ENCODE assay signal across 5 cellular contexts in the genomic region with DNA sequence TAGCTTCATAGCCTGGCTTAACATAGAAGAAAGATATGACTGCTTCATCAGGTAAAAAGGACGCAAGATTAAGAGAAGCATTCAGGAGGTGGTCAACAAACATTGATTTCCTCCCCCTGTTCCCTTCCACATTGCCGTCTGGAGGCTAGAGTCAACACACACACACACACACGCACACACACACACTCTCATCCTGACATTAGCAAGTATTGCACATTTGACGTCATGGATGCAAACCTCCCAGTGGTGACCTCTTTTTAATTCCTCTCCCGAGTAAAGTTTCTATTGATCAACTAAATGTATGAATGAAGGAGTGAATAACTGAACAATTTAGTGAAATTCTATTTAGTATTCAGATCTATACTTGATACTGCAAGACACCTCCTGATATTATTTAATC.
"Had no signal": no experiment of that assay in that cellular context is flagged by ENCODE, and none has a peak within 500 bp of the region (broad histone marks: within the 10 kb centered on the region; RNA-seq: fewer than 3 reads in every experiment).

No MANE protein-coding gene starts in this region.

- H3K36me3 Mint-ChIP-seq: IgD-negative memory B cell had no signal

- H3K27ac Mint-ChIP-seq: GM23338, H9, HFFc6, IgD-negative memory B cell had no signal

- ATAC-seq: GM23338 had no signal

- DNase-seq: H9, HCEC 1CT, HFFc6 had no signal

- H3K9me3 Mint-ChIP-seq: GM23338, H9 had no signal

- H3K4me3 Mint-ChIP-seq: GM23338, H9, HFFc6, IgD-negative memory B cell had no signal

- H3K4me2 ChIP-seq: GM23338 had no signal

- H3K27me3 Mint-ChIP-seq: IgD-negative memory B cell had no signal

- H2AFZ ChIP-seq: GM23338 had no signal

- H3K4me1 Mint-ChIP-seq: GM23338, H9, IgD-negative memory B cell had no signal

- H3K4me3 ChIP-seq: GM23338 had no signal
